Comparison of ENCODE assay signal across 8 cellular contexts in genomic region chrX:12702509-12703091, GRCh38.
DNase-seq lines count a peak whose midpoint lies in the region; ATAC-seq and TF ChIP-seq lines count a peak whose summit lies in the region.
"Had no signal": no experiment of that assay in that cellular context is flagged by ENCODE, and none has a peak within 500 bp of the region (broad histone marks: within the 10 kb centered on the region; RNA-seq: fewer than 3 reads in every experiment).

No MANE protein-coding gene starts in this region.

- no peak for ATAC-seq in GM18868 (IDR thresholded peaks at IDR 0.05; ENCODE audit: unreplicated experiment)
- ATAC-seq: right cardiac atrium had no signal

- H3K36me3 ChIP-seq in iPS DF 6.9 (ENCODE audit: control insufficient read depth, insufficient read depth, low read length), result no peaks in the 10 kb centered on the region

- H3K27ac ChIP-seq in iPS DF 6.9 (ENCODE audit: low read length), result no peak overlapping the region

- H3K4me1 ChIP-seq in iPS DF 6.9 (ENCODE audit: control insufficient read depth, insufficient read depth, low read length), result no peaks in the 10 kb centered on the region

- peak; percentile 50; the same call in 2 of the 3 replicates for TF ChIP-seq CTCF in GM12872 (IDR thresholded peaks at IDR 0.05; ENCODE audit: insufficient read depth, low read depth, low read length)

- H3K4me3 ChIP-seq in iPS DF 6.9 (ENCODE audit: low read length), result no peak overlapping the region

- no CpG with 5 or more reads among the region's 3 CpGs for WGBS in iPS DF 6.9 (ENCODE audit: insufficient coverage, insufficient read length)

- no peaks in the 10 kb centered on the region for H3K9me3 ChIP-seq in iPS DF 6.9 (ENCODE audit: control insufficient read depth, insufficient read depth, low read length)

- DNase-seq in CD1c-positive myeloid dendritic cell (ENCODE audit: extremely low spot score) (peak; percentile 17), SK-N-DZ (ENCODE audit: low spot score) (peak; percentile 1), iPS DF 6.9 (ENCODE audit: low read depth, low spot score) (peak; percentile 4), activated gamma-delta T cell (lab: John Stamatoyannopoulos, UW) (no peak), NCI-H2171 treated with DMSO at 0.1 percent for 48 hours (lab: John Stamatoyannopoulos, UW) (no peak)

- no peaks in the 10 kb centered on the region for H3K27me3 ChIP-seq in iPS DF 6.9 (ENCODE audit: control insufficient read depth, insufficient read depth, low read length)

Comparison
In these comparisons a context has a peak if more than half of its experiments do, and no peak if none do; other contexts are left out.
1. DNase-seq: peak in CD1c-positive myeloid dendritic cell (single experiment), SK-N-DZ (single experiment) and iPS DF 6.9 (single experiment); none in activated gamma-delta T cell (single experiment) and NCI-H2171 treated with DMSO at 0.1 percent for 48 hours (single experiment).